Comparison of ENCODE assay signal across 14 cellular contexts in genomic region chr13:110540871-110541525, GRCh38. TPM values are rescaled to one million over a fixed set of nuclear protein-coding genes. Genes with fewer than 3 reads are reported as not detected.
DNase-seq lines count a peak whose midpoint lies in the region; ATAC-seq and TF ChIP-seq lines count a peak whose summit lies in the region.
"Had no signal": no experiment of that assay in that cellular context is flagged by ENCODE, and none has a peak within 500 bp of the region (broad histone marks: within the 10 kb centered on the region; RNA-seq: fewer than 3 reads in every experiment).

No MANE protein-coding gene starts in this region.

- TF ChIP-seq CTCF in GM23338 (conservative IDR thresholded peaks at IDR 0.05; ENCODE audit: low read depth in 2 of 2) (no peak), chondrocyte (IDR thresholded peaks at IDR 0.05) (no peak), lower lobe of right lung (IDR thresholded peaks at IDR 0.05) (no peak), sigmoid colon (IDR thresholded peaks at IDR 0.05) (no peak)

- H3K4me1 ChIP-seq in GM23338 (ENCODE audit: insufficient read depth) (no peaks in the 10 kb centered on the region), lower lobe of right lung (peaks cover 56% of the 10 kb centered on the region), sigmoid colon (peaks cover 0 to 50% (median 30%) of the 10 kb centered on the region in 4 donors)

- TF ChIP-seq EP300 in sigmoid colon (IDR thresholded peaks at IDR 0.05): no peak

- TF ChIP-seq POLR2A in sigmoid colon (IDR thresholded peaks at IDR 0.05): no peak

- peaks cover 3% of the 10 kb centered on the region; the same call in 1 of the 3 replicates for H3K4me1 Mint-ChIP-seq in GM23338
- H3K4me1 Mint-ChIP-seq in chondrocyte (ENCODE audit: low read depth): peaks cover 36% of the 10 kb centered on the region
- H3K4me1 Mint-ChIP-seq in activated CD8-positive, alpha-beta memory T cell treated with anti-CD3 and anti-CD28 coated beads, Interleukin-2, amount 10 ng/mL, durations not matched to agents 7 days and 5 days: peaks cover 8% of the 10 kb centered on the region

- H3K4me3 ChIP-seq in GM23338: no peak overlapping the region
- no peak overlapping the region for H3K4me3 ChIP-seq in lower lobe of right lung
- no peak overlapping the region for H3K4me3 ChIP-seq in sigmoid colon
- no peak overlapping the region for H3K4me3 ChIP-seq in H7 (ENCODE audit: insufficient read depth, low read depth, low read length)
- H3K4me3 ChIP-seq: Peyer's patch had no signal

- ATAC-seq in GM23338 (peak; percentile 41), lower lobe of right lung (peak; percentile 23 to 80), HG03432 (IDR thresholded peaks at IDR 0.05; ENCODE audit: unreplicated experiment) (no peak)
- no peak for ATAC-seq in activated CD8-positive, alpha-beta memory T cell treated with anti-CD3 and anti-CD28 coated beads, Interleukin-2, amount 10 ng/mL, durations not matched to agents 7 days and 5 days

- H3K4me3 Mint-ChIP-seq in GM23338: no peak overlapping the region
- H3K4me3 Mint-ChIP-seq in chondrocyte (ENCODE audit: unreplicated experiment): no peak overlapping the region
- H3K4me3 Mint-ChIP-seq in activated CD8-positive, alpha-beta memory T cell treated with anti-CD3 and anti-CD28 coated beads, Interleukin-2, amount 10 ng/mL, durations not matched to agents 7 days and 5 days: no peak overlapping the region
- H3K4me3 Mint-ChIP-seq: T-helper 2 cell treated with Interferon-gamma antibody and Interleukin-4, amounts not matched to agents 5 μg/mL and 100 μg/mL, for 36 hours had no signal

- WGBS in sigmoid colon, 2 donors: 39 to 78% methylated on average over 15 of the region's 15 CpGs

- H3K27ac Mint-ChIP-seq in GM23338: no peak overlapping the region
- peak overlapping the region; percentile 79 for H3K27ac Mint-ChIP-seq in chondrocyte (ENCODE audit: unreplicated experiment)
- no peak overlapping the region for H3K27ac Mint-ChIP-seq in activated CD8-positive, alpha-beta memory T cell treated with anti-CD3 and anti-CD28 coated beads, Interleukin-2, amount 10 ng/mL, durations not matched to agents 7 days and 5 days
- H3K27ac Mint-ChIP-seq: T-helper 2 cell treated with Interferon-gamma antibody and Interleukin-4, amounts not matched to agents 5 μg/mL and 100 μg/mL, for 36 hours had no signal

- DNase-seq in GM23338 (ENCODE audit: low spot score): no peak
- peak; percentile 66 for DNase-seq in chondrocyte (ENCODE audit: low spot score)
- DNase-seq in lower lobe of right lung: no peak
- DNase-seq in sigmoid colon: peak; percentile 55
- no peak for DNase-seq in H7
- DNase-seq in activated CD8-positive, alpha-beta memory T cell treated with anti-CD3 and anti-CD28 coated beads, Interleukin-2, amount 10 ng/mL, durations not matched to agents 7 days and 5 days: no peak
- no peak for DNase-seq in nucleus accumbens (lab: John Stamatoyannopoulos, UW)
- DNase-seq: activated CD4-positive, alpha-beta T cell treated with anti-CD3 and anti-CD28 coated beads, Interleukin-2, amount 50 U/mL, for 1 hour; kidney glomerular epithelial cell; NCI-H446; stimulated activated CD8-positive, alpha-beta memory T cell treated with anti-CD3 and anti-CD28 coated beads, Interleukin-4, amount 100 ng/mL, for 48 hours had no signal

- CTCF ChIA-PET in activated CD8-positive, alpha-beta memory T cell treated with anti-CD3 and anti-CD28 coated beads, Interleukin-2, amount 10 ng/mL, durations not matched to agents 7 days and 5 days (lab: Charles Lee): interaction anchor here (0.9 kb wide), 1 partner anchor 18 kb away, joined by 3 read pairs; no protein-coding TSS in a partner anchor

- H3K9me3 Mint-ChIP-seq in GM23338 (peaks cover 15% of the 10 kb centered on the region), chondrocyte (ENCODE audit: low read depth) (peaks cover 2% of the 10 kb centered on the region)
- H3K9me3 Mint-ChIP-seq in activated CD8-positive, alpha-beta memory T cell treated with anti-CD3 and anti-CD28 coated beads, Interleukin-2, amount 10 ng/mL, durations not matched to agents 7 days and 5 days (ENCODE audit: low read depth): no peaks in the 10 kb centered on the region

- no peaks in the 10 kb centered on the region for H3K9me3 ChIP-seq in lower lobe of right lung
- no peaks in the 10 kb centered on the region for H3K9me3 ChIP-seq in sigmoid colon
- H3K9me3 ChIP-seq: Peyer's patch had no signal

- H3K27me3 ChIP-seq in GM23338 (ENCODE audit: insufficient read depth): no peaks in the 10 kb centered on the region
- H3K27me3 ChIP-seq in lower lobe of right lung (ENCODE audit: low read depth): no peaks in the 10 kb centered on the region
- no peaks in the 10 kb centered on the region for H3K27me3 ChIP-seq in sigmoid colon
- H3K27me3 ChIP-seq in H7 (ENCODE audit: control insufficient read depth, insufficient read depth, low read length): no peaks in the 10 kb centered on the region
- H3K27me3 ChIP-seq: Peyer's patch had no signal

- peaks cover 55% of the 10 kb centered on the region for H3K79me2 ChIP-seq in GM23338 (replicated peaks; ENCODE audit: insufficient read depth)

- intact Hi-C loops in lower lobe of right lung (cut with DNase I): no loop called here
- intact Hi-C loops in sigmoid colon (cut with DNase I): no loop called here

- H3K36me3 ChIP-seq in GM23338 (ENCODE audit: insufficient read depth): 0 out of 2 replicates have a peak, but pooled peaks cover 6% of the 10 kb centered on the region
- H3K36me3 ChIP-seq in lower lobe of right lung: peaks cover 3% of the 10 kb centered on the region
- H3K36me3 ChIP-seq in sigmoid colon: no peaks in the 10 kb centered on the region
- H3K36me3 ChIP-seq in H7 (replicated peaks; ENCODE audit: control insufficient read depth, insufficient read depth, low read length): no peaks in the 10 kb centered on the region; the same call in 1 of the 2 replicates
- H3K36me3 ChIP-seq: Peyer's patch had no signal

- H2AFZ ChIP-seq in GM23338: no peak overlapping the region

- H4K20me1 ChIP-seq in GM23338 (replicated peaks; ENCODE audit: insufficient read depth): peaks cover 8% of the 10 kb centered on the region; the same call in 1 of the 2 replicates

- H3K9me2 ChIP-seq in GM23338 (ENCODE audit: insufficient read depth): no peaks in the 10 kb centered on the region

- H3K27ac ChIP-seq in GM23338 (ENCODE audit: low read depth) (peak overlapping the region; percentile 69), lower lobe of right lung (peak overlapping the region; percentile 54), sigmoid colon (peak overlapping the region; percentile 61 to 85 (median 72))

- peaks cover 3% of the 10 kb centered on the region for H3K27me3 Mint-ChIP-seq in GM23338 (ENCODE audit: insufficient read depth, low read depth, poor library complexity)
- no peaks in the 10 kb centered on the region for H3K27me3 Mint-ChIP-seq in chondrocyte (ENCODE audit: low read depth)
- no peaks in the 10 kb centered on the region for H3K27me3 Mint-ChIP-seq in activated CD8-positive, alpha-beta memory T cell treated with anti-CD3 and anti-CD28 coated beads, Interleukin-2, amount 10 ng/mL, durations not matched to agents 7 days and 5 days

- H3K36me3 Mint-ChIP-seq in GM23338 (ENCODE audit: low read depth) (peaks cover 15% of the 10 kb centered on the region), chondrocyte (ENCODE audit: low read depth) (peaks cover 2% of the 10 kb centered on the region)
- H3K36me3 Mint-ChIP-seq in activated CD8-positive, alpha-beta memory T cell treated with anti-CD3 and anti-CD28 coated beads, Interleukin-2, amount 10 ng/mL, durations not matched to agents 7 days and 5 days: peaks cover 2% of the 10 kb centered on the region

- no peaks in the 10 kb centered on the region for H3F3A ChIP-seq in GM23338 (replicated peaks; ENCODE audit: low read depth)

- H3K4me2 ChIP-seq in GM23338: no peak overlapping the region

RNA-seq across cellular contexts. Expression of gene RAB20, which starts 20.5 kb away (rescaled TPM):
- total RNA-seq in GM23338 (2014; rRNA removed; shearing (Covaris generic)): 26.6 and 32.1 TPM in 2 replicates
- polyA plus RNA-seq in GM23338 (2016; fragmentation: Nextera tagmentation; extraction: Ambion mirVana) (11.8 and 12.3 TPM in 2 replicates), sigmoid colon (10 to 100 TPM; 48.8 to 61.7 (median 59.5) TPM)
- total RNA-seq in chondrocyte (3.6 to 7.8 TPM (median 6.3 TPM) in 3 replicates), lower lobe of right lung (51.3 TPM), sigmoid colon (10 to 100 TPM in 3 of 4 donors, 1 to 10 TPM in 1; 6.9 to 21.3 (median 15.1) TPM)
- total RNA-seq in H7 (2014; rRNA removed; shearing (Covaris generic)): 12.1 and 20.8 TPM in 2 replicates
- 1 to 10 TPM; 1.1 to 3.8 TPM for total RNA-seq in activated CD8-positive, alpha-beta memory T cell treated with anti-CD3 and anti-CD28 coated beads, Interleukin-2, amount 10 ng/mL, durations not matched to agents 7 days and 5 days

Comparison
In these comparisons a context has a peak if more than half of its experiments do, and no peak if none do; other contexts are left out.
1. ATAC-seq: peak in GM23338 (single experiment) and lower lobe of right lung (2 of 2); none in HG03432 (single experiment) and activated CD8-positive, alpha-beta memory T cell treated with anti-CD3 and anti-CD28 coated beads, Interleukin-2, amount 10 ng/mL, durations not matched to agents 7 days and 5 days (single experiment).
2. DNase-seq: peak in chondrocyte (single experiment) and sigmoid colon (single experiment); none in GM23338 (single experiment), lower lobe of right lung (single experiment), H7 (single experiment), activated CD8-positive, alpha-beta memory T cell treated with anti-CD3 and anti-CD28 coated beads, Interleukin-2, amount 10 ng/mL, durations not matched to agents 7 days and 5 days (single experiment) and nucleus accumbens (0 of 56).
3. Peak in every context shown above with its lines, with median percentiles within 50 percentile points of each other: H3K27ac ChIP-seq.